Comparison of ENCODE assay signal across 23 cellular contexts in the genomic region with DNA sequence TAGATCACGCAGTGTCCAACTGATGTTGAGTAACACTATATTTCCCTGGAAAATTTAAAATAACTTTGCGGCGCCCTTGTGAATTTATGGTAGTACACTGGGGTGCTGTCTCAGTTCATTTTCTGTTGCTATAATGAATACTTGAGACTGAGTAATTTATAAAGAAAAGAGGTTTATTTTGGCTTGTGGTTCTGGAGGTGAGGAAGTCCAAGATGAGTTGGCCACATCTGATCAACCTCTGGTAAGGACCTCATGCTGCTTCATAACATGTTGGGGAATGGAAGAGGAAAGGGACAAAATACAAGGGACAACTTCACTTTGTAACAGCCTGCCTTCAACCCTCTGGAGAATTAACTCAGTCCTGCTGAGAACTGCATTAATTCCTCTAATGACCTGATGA. TPM values are rescaled to one million over a fixed set of nuclear protein-coding genes. Genes with fewer than 3 reads are reported as not detected.
DNase-seq lines count a peak whose midpoint lies in the region; ATAC-seq, FAIRE-seq and TF ChIP-seq lines count a peak whose summit lies in the region.
"Had no signal": no experiment of that assay in that cellular context is flagged by ENCODE, and none has a peak within 500 bp of the region (broad histone marks: within the 10 kb centered on the region; RNA-seq: fewer than 3 reads in every experiment).

No MANE protein-coding gene starts in this region.

- ATAC-seq in CD8-positive, alpha-beta T cell, result no peak
- ATAC-seq in K562 (no peak), HG03175 (IDR thresholded peaks at IDR 0.05; ENCODE audit: unreplicated experiment) (no peak), left ventricle myocardium superior (no peak), GM18909 (IDR thresholded peaks at IDR 0.05; ENCODE audit: poor library complexity, unreplicated experiment) (no peak)
- ATAC-seq in stimulated activated naive B cell treated with anti-CD40 and anti-IgM and Interleukin-4, amounts not matched to agents 10 μg/mL and 1 μg/mL and 100 μg/mL, for 72 hours (replicated peaks), result no peak
- ATAC-seq: A549 had no signal

- no peak overlapping the region for H3K4me2 ChIP-seq in K562 (ENCODE audit: insufficient read depth, low read length)
- H3K4me2 ChIP-seq: A549, BLaER1, KMS-11 had no signal

- intact Hi-C loops in CD8-positive, alpha-beta T cell (cut with DNase I, micrococcal nuclease), result loop anchor here in 1 of 2 experiments (2.0 to 5.0 kb wide), 2 partner anchors 16 to 34 kb away; partner anchors contain the start of gene ACTR3
- intact Hi-C loops in K562 (cut with micrococcal nuclease) (no loop called here), left ventricle myocardium superior (cut with micrococcal nuclease) (no loop called here)

- H3K9me3 Mint-ChIP-seq in activated T-cell treated with anti-CD3 and anti-CD28 coated beads, Interleukin-2, amount 50 U/mL, for 24 hours, result no peaks in the 10 kb centered on the region
- H3K9me3 Mint-ChIP-seq in CD8-positive, alpha-beta T cell, result no peaks in the 10 kb centered on the region
- H3K9me3 Mint-ChIP-seq in stimulated activated naive B cell treated with anti-CD40 and anti-IgM and Interleukin-4, amounts not matched to agents 10 μg/mL and 1 μg/mL and 100 μg/mL, for 72 hours, result peaks cover 0 to 4% of the 10 kb centered on the region in 2 donors
- H3K9me3 Mint-ChIP-seq: CD8-positive, alpha-beta memory T cell had no signal

- H2AFZ ChIP-seq in K562 (ENCODE audit: low read depth, low read length), result no peak overlapping the region

- no peak overlapping the region for H3K9ac ChIP-seq in K562 (ENCODE audit: insufficient read depth in 1 of 2, low read depth in 2 of 2, low read length in 2 of 2)
- H3K9ac ChIP-seq: BLaER1, KMS-11 had no signal

- no peak for TF ChIP-seq RAD21 in K562 (CRISPR knock-in tag; conservative IDR thresholded peaks at IDR 0.05 in 1 of 2, IDR thresholded peaks at IDR 0.05 in 1 of 2)

- no TSS peak for BruUV-seq in K562 (replicated peaks; lab: Mats Ljungman, UMichigan)

- peaks cover 6% of the 10 kb centered on the region for H3K36me3 ChIP-seq in CD8-positive, alpha-beta T cell (ENCODE audit: insufficient read depth, low read length)
- peaks cover 76% of the 10 kb centered on the region for H3K36me3 ChIP-seq in K562 (ENCODE audit: control insufficient read depth, insufficient read depth, low read length)

- POLR2A ChIA-PET in CD8-positive, alpha-beta T cell (lab: Charles Lee), result no interaction called here
- POLR2A ChIA-PET in K562 (lab: Yijun Ruan, JAX), result no interaction called here

- WGBS in K562 (ENCODE audit: insufficient coverage, low coverage, missing lambda C conversion rate), result 95% methylated on average over 3 of the region's 3 CpGs

- H3K27me3 ChIP-seq in CD8-positive, alpha-beta T cell (ENCODE audit: insufficient read depth, low read length), result no peaks in the 10 kb centered on the region
- H3K27me3 ChIP-seq in K562 (ENCODE audit: control insufficient read depth in 2 of 2, insufficient read depth in 2 of 2, low read length in 2 of 2), result no peaks in the 10 kb centered on the region
- H3K27me3 ChIP-seq: BLaER1 had no signal

- H3K27ac Mint-ChIP-seq in activated T-cell treated with anti-CD3 and anti-CD28 coated beads, Interleukin-2, amount 50 U/mL, for 24 hours, result peak overlapping the region; percentile 39
- H3K27ac Mint-ChIP-seq in CD8-positive, alpha-beta T cell, result peak overlapping the region; percentile 64
- H3K27ac Mint-ChIP-seq in stimulated activated naive B cell treated with anti-CD40 and anti-IgM and Interleukin-4, amounts not matched to agents 10 μg/mL and 1 μg/mL and 100 μg/mL, for 72 hours, result peak overlapping the region; percentile 60

- H3K9me3 ChIP-seq in CD8-positive, alpha-beta T cell (ENCODE audit: low read length), result no peaks in the 10 kb centered on the region
- H3K9me3 ChIP-seq in K562 (replicated peaks; ENCODE audit: control insufficient read depth, insufficient read depth, low read depth, low read length), result no peaks in the 10 kb centered on the region
- H3K9me3 ChIP-seq: A549, BLaER1 had no signal

- no peak overlapping the region for H3K27ac ChIP-seq in CD8-positive, alpha-beta T cell (ENCODE audit: low read depth, low read length)
- H3K27ac ChIP-seq in K562 (ENCODE audit: extremely low read depth, low read depth, low read length), result no peak overlapping the region
- H3K27ac ChIP-seq: A549, BLaER1, KMS-11 had no signal

- DNase-seq in activated T-cell treated with anti-CD3 and anti-CD28 coated beads, Interleukin-2, amount 50 U/mL, for 24 hours, result no peak
- DNase-seq in activated T-cell treated with anti-CD3 and anti-CD28 coated beads, Interleukin-2, amount 50 U/mL, for 48 hours, result no peak
- no peak for DNase-seq in CD8-positive, alpha-beta T cell
- DNase-seq in K562 (ENCODE audit: extremely low read depth in 1 of 4, low spot score in 3 of 4) (no peak), left ventricle myocardium superior (no peak)
- no peak for DNase-seq in stimulated activated naive B cell treated with anti-CD40 and anti-IgM and Interleukin-4, amounts not matched to agents 10 μg/mL and 1 μg/mL and 100 μg/mL, for 72 hours
- DNase-seq: CD8-positive, alpha-beta memory T cell; DMS53; EL; GOT3; MV-4-11; NCI-H187; NCI-H2227 treated with DMSO at 0.1 percent for 48 hours; NCI-H510A treated with DMSO at 0.1 percent for 48 hours; NCI-H82; OCI-M1; Right ventricle myocardium superior had no signal

- peaks cover 37% of the 10 kb centered on the region for H3K4me1 Mint-ChIP-seq in activated T-cell treated with anti-CD3 and anti-CD28 coated beads, Interleukin-2, amount 50 U/mL, for 24 hours (ENCODE audit: low read depth)
- H3K4me1 Mint-ChIP-seq in CD8-positive, alpha-beta T cell (ENCODE audit: low read depth), result peaks cover 39% of the 10 kb centered on the region
- H3K4me1 Mint-ChIP-seq in stimulated activated naive B cell treated with anti-CD40 and anti-IgM and Interleukin-4, amounts not matched to agents 10 μg/mL and 1 μg/mL and 100 μg/mL, for 72 hours, result peaks cover 5 to 12% of the 10 kb centered on the region in 2 donors

- no peak for TF ChIP-seq POLR2A in K562 (conservative IDR thresholded peaks at IDR 0.05)

- FAIRE-seq in K562 (lab: Jason Lieb, UNC), result no peak
- FAIRE-seq: A549, GM12891 had no signal

- in situ Hi-C loops in K562 (cut with MboI), result no loop called here

- H3K79me2 ChIP-seq in K562 (ENCODE audit: control insufficient read depth, insufficient read depth, low read length), result peaks cover 35% of the 10 kb centered on the region

- H3K4me1 ChIP-seq in CD8-positive, alpha-beta T cell (ENCODE audit: insufficient read depth, low read length), result peaks cover 26% of the 10 kb centered on the region
- no peaks in the 10 kb centered on the region for H3K4me1 ChIP-seq in K562 (replicated peaks in 1 of 2; ENCODE audit: control insufficient read depth in 2 of 2, insufficient read depth in 2 of 2, low read length in 2 of 2)
- H3K4me1 ChIP-seq: A549 had no signal

- H4K20me1 ChIP-seq in K562 (replicated peaks; ENCODE audit: control insufficient read depth, insufficient read depth, low read length), result 0 out of 2 replicates have a peak, but pooled peaks cover 3% of the 10 kb centered on the region

- no peak for TF ChIP-seq CTCF in CD8-positive, alpha-beta T cell (IDR thresholded peaks at IDR 0.05)
- TF ChIP-seq CTCF in K562 (IDR thresholded peaks at IDR 0.05 in 2 of 3, conservative IDR thresholded peaks at IDR 0.05 in 1 of 3; ENCODE audit: insufficient read depth in 2 of 3, low read depth in 1 of 3, low read length in 3 of 3), result no peak

- no peak overlapping the region for H3K4me3 ChIP-seq in CD8-positive, alpha-beta T cell (ENCODE audit: low read depth, low read length)
- H3K4me3 ChIP-seq in K562, result no peak overlapping the region
- H3K4me3 ChIP-seq: A549, BLaER1 had no signal

- TF ChIP-seq EP300 in K562 (IDR thresholded peaks at IDR 0.05; ENCODE audit: low read length), result no peak

- no peaks in the 10 kb centered on the region for H3K27me3 Mint-ChIP-seq in activated T-cell treated with anti-CD3 and anti-CD28 coated beads, Interleukin-2, amount 50 U/mL, for 24 hours
- no peaks in the 10 kb centered on the region for H3K27me3 Mint-ChIP-seq in CD8-positive, alpha-beta T cell (ENCODE audit: low read depth)
- H3K27me3 Mint-ChIP-seq in stimulated activated naive B cell treated with anti-CD40 and anti-IgM and Interleukin-4, amounts not matched to agents 10 μg/mL and 1 μg/mL and 100 μg/mL, for 72 hours, result no peaks in the 10 kb centered on the region
- H3K27me3 Mint-ChIP-seq: CD8-positive, alpha-beta memory T cell had no signal

- CTCF ChIA-PET in CD8-positive, alpha-beta T cell (lab: Charles Lee), result no interaction called here
- CTCF ChIA-PET in K562 (lab: Yijun Ruan, JAX; ENCODE audit: low intra/inter-chr PET ratio), result no interaction called here

- H3K4me3 Mint-ChIP-seq in activated T-cell treated with anti-CD3 and anti-CD28 coated beads, Interleukin-2, amount 50 U/mL, for 24 hours, result no peak overlapping the region
- no peak overlapping the region for H3K4me3 Mint-ChIP-seq in CD8-positive, alpha-beta T cell
- no peak overlapping the region for H3K4me3 Mint-ChIP-seq in stimulated activated naive B cell treated with anti-CD40 and anti-IgM and Interleukin-4, amounts not matched to agents 10 μg/mL and 1 μg/mL and 100 μg/mL, for 72 hours
- H3K4me3 Mint-ChIP-seq: CD8-positive, alpha-beta memory T cell had no signal

- no peaks in the 10 kb centered on the region for H3K9me1 ChIP-seq in K562 (ENCODE audit: control insufficient read depth, insufficient read depth, low read length)

- H3K36me3 Mint-ChIP-seq in activated T-cell treated with anti-CD3 and anti-CD28 coated beads, Interleukin-2, amount 50 U/mL, for 24 hours (ENCODE audit: low read depth), result peaks cover 37% of the 10 kb centered on the region
- H3K36me3 Mint-ChIP-seq in CD8-positive, alpha-beta T cell, result peaks cover 58% of the 10 kb centered on the region
- peaks cover 22 to 38% of the 10 kb centered on the region in 2 donors for H3K36me3 Mint-ChIP-seq in stimulated activated naive B cell treated with anti-CD40 and anti-IgM and Interleukin-4, amounts not matched to agents 10 μg/mL and 1 μg/mL and 100 μg/mL, for 72 hours

RNA-seq across cellular contexts. Expression of gene ACTR3, which starts 36.4 kb away (rescaled TPM):
- total RNA-seq in CD8-positive, alpha-beta T cell, result 100 to 1,000 TPM; 121 to 122 TPM
- 59.8 and 145 TPM in 2 replicates for total RNA-seq in K562 (2011; cell fraction: chromatin; rRNA removed; ENCODE audit: low replicate concordance)
- 44.6 and 49.2 TPM in 2 replicates for total RNA-seq in K562 (2011; cell fraction: nucleolus; rRNA removed)
- total RNA-seq in K562 (2011; cell fraction: nucleoplasm; rRNA removed), result 65.8 and 108 TPM in 2 replicates
- 142 and 192 TPM in 2 replicates for total RNA-seq in K562 (2014; rRNA removed)
- total RNA-seq in K562 (2014; rRNA removed; fragmentation: Illumina TruSeq; extraction: Trizol), result 273 and 317 TPM in 2 replicates
- 263 and 277 TPM in 2 replicates for total RNA-seq in K562 (2015; rRNA removed; fragmentation: Illumina TruSeq; extraction: Trizol)
- total RNA-seq in K562 (2021), result 307 and 310 TPM in 2 replicates
- 246 and 354 TPM in 2 replicates for polyA plus RNA-seq in K562 (2011; rRNA removed)
- 68.8 and 143 TPM in 2 replicates for polyA plus RNA-seq in K562 (2011; cell fraction: cytosol; rRNA removed)
- 48.3 and 83.7 TPM in 2 replicates for polyA plus RNA-seq in K562 (2011; cell fraction: nucleus; rRNA removed)
- 219 and 220 TPM in 2 replicates for polyA plus RNA-seq in K562 (2012)
- 236 and 249 TPM in 2 replicates for polyA plus RNA-seq in K562 (2014; fragmentation: Illumina TruSeq; extraction: Trizol)
- polyA plus RNA-seq in K562 (2014; fragmentation: Nextera tagmentation; extraction: Ambion mirVana), result 10 to 100 TPM; 49.0 to 65.1 TPM
- 205 and 213 TPM in 2 replicates for polyA plus RNA-seq in K562 (2014; rRNA removed)
- polyA minus RNA-seq in K562 (2011; rRNA and poly(A)+ RNA removed), result 455 and 468 TPM in 2 replicates
- 213 and 229 TPM in 2 replicates for polyA minus RNA-seq in K562 (2011; cell fraction: cytosol; rRNA and poly(A)+ RNA removed)
- polyA minus RNA-seq in K562 (2011; cell fraction: nucleus; rRNA and poly(A)+ RNA removed), result 50.5 and 86.9 TPM in 2 replicates
- 117 TPM for total RNA-seq in left ventricle myocardium superior
